1 cellular context compared by ENCODE assay signal in genomic region chr20:45727044-45727443, GRCh38.
TF ChIP-seq lines count a peak whose summit lies in the region.

No MANE protein-coding gene starts in this region.

TF ChIP-seq in H1, 55 proteins besides CTCF, POLR2A, EP300 and RAD21:
- no peak for TF ChIP-seq POU5F1 (IDR thresholded peaks at IDR 0.05; ENCODE audit: low read depth, low read length)
- TF ChIP-seq KDM4A (IDR thresholded peaks at IDR 0.05; ENCODE audit: low read depth, low read length, severe bottlenecking) = no peak
- TF ChIP-seq TAF7 (optimal IDR thresholded peaks at IDR 0.05; ENCODE audit: borderline replicate concordance, low read depth, low read length) = no peak
- TF ChIP-seq KDM1A (IDR thresholded peaks at IDR 0.05; ENCODE audit: borderline replicate concordance, low read length) = no peak
